Comparison of ENCODE assay signal across 8 cellular contexts in genomic region chr6:7726416-7727149, GRCh38. TPM values are rescaled to one million over a fixed set of nuclear protein-coding genes. Genes with fewer than 3 reads are reported as not detected.
A peak's percentile ranks its signal among the peaks of the same experiment; 100 is the strongest.
DNase-seq lines count a peak whose midpoint lies in the region; ATAC-seq and TF ChIP-seq lines count a peak whose summit lies in the region.

No MANE protein-coding gene starts in this region.

- H3K4me3 ChIP-seq in GM06990 (replicated peaks; ENCODE audit: low read depth, low read length): peak overlapping the region; percentile 70
- peak overlapping the region; percentile 59 for H3K4me3 ChIP-seq in OCI-LY1 (ENCODE audit: low read depth, low read length, poor library complexity, severe bottlenecking)

- H3K27ac ChIP-seq in OCI-LY1 (ENCODE audit: low read depth, low read length, poor library complexity, severe bottlenecking): no peak overlapping the region

- H3K9me2 ChIP-seq in OCI-LY1 (ENCODE audit: low read depth, low read length): no peaks in the 10 kb centered on the region

- H3K9me3 Mint-ChIP-seq in endothelial cell (ENCODE audit: unreplicated experiment) (no peaks in the 10 kb centered on the region), natural killer cell (no peaks in the 10 kb centered on the region)

- DNase-seq in GM06990 (ENCODE audit: extremely low read depth, insufficient read length) (peak; percentile 36), endothelial cell (ENCODE audit: low spot score) (peak; percentile 24), natural killer cell (no peak), AML-193 (lab: John Stamatoyannopoulos, UW) (no peak), DMS114 treated with DMSO at 0.1 percent for 48 hours (lab: John Stamatoyannopoulos, UW; ENCODE audit: unreplicated experiment) (no peak), AG08395 (ENCODE audit: low spot score) (no peak)

- peaks cover 2% of the 10 kb centered on the region for H3K27me3 ChIP-seq in GM06990 (replicated peaks; ENCODE audit: control insufficient read depth, insufficient read depth, low read length)
- peaks cover 16% of the 10 kb centered on the region for H3K27me3 ChIP-seq in OCI-LY1 (ENCODE audit: insufficient read depth, low read length)

- H3K27ac Mint-ChIP-seq in endothelial cell (ENCODE audit: unreplicated experiment) (no peak overlapping the region), natural killer cell (no peak overlapping the region)

- no peaks in the 10 kb centered on the region for H3K79me2 ChIP-seq in OCI-LY1 (ENCODE audit: insufficient read depth, low read length)

- H3K36me3 ChIP-seq in GM06990 (ENCODE audit: control insufficient read depth, insufficient read depth, low read length): no peaks in the 10 kb centered on the region
- H3K36me3 ChIP-seq in OCI-LY1 (ENCODE audit: insufficient read depth, low read length): no peaks in the 10 kb centered on the region

- H3K36me3 Mint-ChIP-seq in endothelial cell (ENCODE audit: low read depth, unreplicated experiment): no peaks in the 10 kb centered on the region
- no peaks in the 10 kb centered on the region for H3K36me3 Mint-ChIP-seq in natural killer cell

- H3K9ac ChIP-seq in OCI-LY1 (ENCODE audit: low read length): no peak overlapping the region

- H3K4me3 Mint-ChIP-seq in endothelial cell (ENCODE audit: unreplicated experiment) (peak overlapping the region; percentile 85), natural killer cell (peak overlapping the region; percentile 84)

- no peaks in the 10 kb centered on the region for H4K20me1 ChIP-seq in OCI-LY1 (ENCODE audit: insufficient read depth, low read length)

- H3K4me1 Mint-ChIP-seq in endothelial cell (ENCODE audit: unreplicated experiment): peaks cover 27% of the 10 kb centered on the region
- peaks cover 0 to 13% of the 10 kb centered on the region in 2 donors for H3K4me1 Mint-ChIP-seq in natural killer cell

- intact Hi-C loops in natural killer cell (cut with micrococcal nuclease): no loop called here

- H3K4me1 ChIP-seq in OCI-LY1 (ENCODE audit: insufficient read depth, low read length, severe bottlenecking): peaks cover 22% of the 10 kb centered on the region

- ATAC-seq in GM21737 (IDR thresholded peaks at IDR 0.05; ENCODE audit: unreplicated experiment): peak; percentile 24
- ATAC-seq in natural killer cell: no peak

- no peaks in the 10 kb centered on the region for H3K9me3 ChIP-seq in OCI-LY1 (ENCODE audit: low read length)

- no peak overlapping the region for H2AFZ ChIP-seq in OCI-LY1 (ENCODE audit: low read length)

- no peaks in the 10 kb centered on the region for H3F3A ChIP-seq in OCI-LY1 (ENCODE audit: insufficient read depth, low read length)

- H3K4me2 ChIP-seq in OCI-LY1 (ENCODE audit: low read length): peak overlapping the region; percentile 80

- H3K27me3 Mint-ChIP-seq in endothelial cell (ENCODE audit: unreplicated experiment) (peaks cover 20% of the 10 kb centered on the region), natural killer cell (ENCODE audit: low read depth in 2 of 2) (peaks cover 47 to 57% of the 10 kb centered on the region in 2 donors)

- no peak for TF ChIP-seq CTCF in GM06990 (IDR thresholded peaks at IDR 0.05; ENCODE audit: insufficient read depth, low read length, poor library complexity, severe bottlenecking)
- no peak for TF ChIP-seq CTCF in OCI-LY1 (IDR thresholded peaks at IDR 0.05; ENCODE audit: low read length)
- no peak for TF ChIP-seq CTCF in endothelial cell (IDR thresholded peaks at IDR 0.05; ENCODE audit: unreplicated experiment)
- TF ChIP-seq CTCF in natural killer cell (IDR thresholded peaks at IDR 0.05): no peak

RNA-seq across cellular contexts. Expression of gene BMP6, which starts 0.7 kb away (rescaled TPM):
- total RNA-seq in endothelial cell (ENCODE audit: unreplicated experiment): 0.97 TPM
- 1 to 10 TPM in 1 of 3 donors, under 1 TPM in 2; 0.25 to 2.6 (median 0.73) TPM for total RNA-seq in natural killer cell

Comparison
In these comparisons a context has a peak if more than half of its experiments do, and no peak if none do; other contexts are left out.
1. DNase-seq: peak in GM06990 (single experiment) and endothelial cell (single experiment); none in natural killer cell (single experiment), AML-193 (0 of 2), DMS114 treated with DMSO at 0.1 percent for 48 hours (single experiment) and AG08395 (single experiment).